In genomic region chr5:43353668-43354067, GRCh38 we compare ENCODE assay signal across 16 cellular contexts. TPM values are rescaled to one million over a fixed set of nuclear protein-coding genes. Genes with fewer than 3 reads are reported as not detected.
A peak's percentile ranks its signal among the peaks of the same experiment; 100 is the strongest.
DNase-seq lines count a peak whose midpoint lies in the region; ATAC-seq, FAIRE-seq and TF ChIP-seq lines count a peak whose summit lies in the region.
"Had no signal": no experiment of that assay in that cellular context is flagged by ENCODE, and none has a peak within 500 bp of the region (broad histone marks: within the 10 kb centered on the region; RNA-seq: fewer than 3 reads in every experiment).

No MANE protein-coding gene starts in this region.

- no peak overlapping the region for H2BK120ac ChIP-seq in H9 (ENCODE audit: low read depth, low read length, poor library complexity, severe bottlenecking)

- H3K56ac ChIP-seq in H9 (ENCODE audit: insufficient read length, low read depth, low read length): no peak overlapping the region

- H3K36me3 Mint-ChIP-seq in H9 (ENCODE audit: insufficient read depth in 1 of 3, low read depth in 3 of 3): no peaks in the 10 kb centered on the region
- no peaks in the 10 kb centered on the region for H3K36me3 Mint-ChIP-seq in stimulated activated memory B cell treated with anti-CD40 and anti-IgM and Interleukin-4, amounts not matched to agents 10 μg/mL and 1 μg/mL and 100 μg/mL, for 72 hours
- H3K36me3 Mint-ChIP-seq: CD8-positive, alpha-beta T cell had no signal

- H3K9me3 Mint-ChIP-seq in H9: peaks cover 0 to 2% of the 10 kb centered on the region in 2 experiments; a peak in 3 of 5 replicates
- H3K9me3 Mint-ChIP-seq in stimulated activated memory B cell treated with anti-CD40 and anti-IgM and Interleukin-4, amounts not matched to agents 10 μg/mL and 1 μg/mL and 100 μg/mL, for 72 hours: no peaks in the 10 kb centered on the region
- H3K9me3 Mint-ChIP-seq: CD8-positive, alpha-beta T cell had no signal

- H3K4me2 ChIP-seq in H9 (ENCODE audit: insufficient read depth, insufficient read length, low read length): no peak overlapping the region
- H3K4me2 ChIP-seq: BLaER1 treated with 17β-estradiol and CSF1 and Interleukin-3, amounts not matched to agents 10 nM and 100 nM had no signal

- ATAC-seq in stimulated activated memory B cell treated with anti-CD40 and anti-IgM and Interleukin-4, amounts not matched to agents 10 μg/mL and 1 μg/mL and 100 μg/mL, for 72 hours: peak; percentile 12
- ATAC-seq: CD8-positive, alpha-beta T cell had no signal

- H3K4ac ChIP-seq in H9 (ENCODE audit: low read depth, low read length): no peak overlapping the region

- H3K27me3 Mint-ChIP-seq in H9 (ENCODE audit: low read depth): peaks cover 5% of the 10 kb centered on the region; the same call in 1 of the 2 replicates
- peaks cover 7% of the 10 kb centered on the region for H3K27me3 Mint-ChIP-seq in stimulated activated memory B cell treated with anti-CD40 and anti-IgM and Interleukin-4, amounts not matched to agents 10 μg/mL and 1 μg/mL and 100 μg/mL, for 72 hours
- H3K27me3 Mint-ChIP-seq: B cell had no signal

- no peak overlapping the region for H2BK12ac ChIP-seq in H9 (ENCODE audit: insufficient read length, low read depth, low read length)

- no peak overlapping the region for H3K14ac ChIP-seq in H9 (ENCODE audit: insufficient read depth, low read length)

- no peak overlapping the region for H2BK15ac ChIP-seq in H9 (ENCODE audit: low read depth, low read length)

- H3K4me3 ChIP-seq in bronchial epithelial cell (ENCODE audit: low read depth, low read length): no peak overlapping the region
- no peak overlapping the region for H3K4me3 ChIP-seq in esophagus (ENCODE audit: low read depth in 1 of 2, low read length in 2 of 2)
- H3K4me3 ChIP-seq: BLaER1 treated with 17β-estradiol and CSF1 and Interleukin-3, amounts not matched to agents 10 nM and 100 nM; HAP-1 had no signal

- H3K27me3 ChIP-seq in H9 (ENCODE audit: insufficient read depth, low read length) (no peaks in the 10 kb centered on the region), bronchial epithelial cell (ENCODE audit: control insufficient read depth, insufficient read depth, low read length) (no peaks in the 10 kb centered on the region), esophagus (ENCODE audit: control insufficient read depth in 1 of 2, insufficient read depth in 2 of 2, low read length in 2 of 2) (no peaks in the 10 kb centered on the region)
- H3K27me3 ChIP-seq: BLaER1 treated with 17β-estradiol and CSF1 and Interleukin-3, amounts not matched to agents 10 nM and 100 nM had no signal

- H3K79me2 ChIP-seq in H9 (ENCODE audit: insufficient read depth, low read length): no peaks in the 10 kb centered on the region

- no peak overlapping the region for H4K8ac ChIP-seq in H9 (replicated peaks; ENCODE audit: insufficient read length, low read depth, low read length)

- H2AFZ ChIP-seq in H9 (ENCODE audit: low read length): no peak overlapping the region

- no peaks in the 10 kb centered on the region for H4K20me1 ChIP-seq in H9 (ENCODE audit: control insufficient read depth, insufficient read depth, insufficient read length)
- H4K20me1 ChIP-seq: BLaER1 treated with 17β-estradiol and CSF1 and Interleukin-3, amounts not matched to agents 10 nM and 100 nM had no signal

- H3K18ac ChIP-seq in H9 (ENCODE audit: insufficient read length, low read depth, low read length): no peak overlapping the region

- WGBS in H9 (ENCODE audit: extremely low coverage, insufficient read length, low lambda C conversion rate): no CpG with 5 or more reads among the region's 1 CpG
- 79 to 91% methylated on average over 1 of the region's 1 CpG for WGBS in esophagus, 2 donors

- no peak overlapping the region for H3K27ac ChIP-seq in H9 (ENCODE audit: insufficient read length, low read depth, low read length)
- peak overlapping the region; percentile 12 to 34 for H3K27ac ChIP-seq in esophagus (ENCODE audit: low read depth in 2 of 2, low read length in 1 of 2)
- H3K27ac ChIP-seq: BLaER1 treated with 17β-estradiol and CSF1 and Interleukin-3, amounts not matched to agents 10 nM and 100 nM had no signal

- H3K36me3 ChIP-seq in bronchial epithelial cell (ENCODE audit: control insufficient read depth, insufficient read depth, low read length): no peaks in the 10 kb centered on the region
- H3K36me3 ChIP-seq in esophagus (ENCODE audit: control insufficient read depth in 2 of 2, insufficient read depth in 2 of 2, low read length in 1 of 2): no peaks in the 10 kb centered on the region
- H3K36me3 ChIP-seq: BLaER1 treated with 17β-estradiol and CSF1 and Interleukin-3, amounts not matched to agents 10 nM and 100 nM; HAP-1 had no signal

- H4K91ac ChIP-seq in H9 (ENCODE audit: insufficient read length, low read depth, low read length): no peak overlapping the region

- no peak overlapping the region for H3T11ph ChIP-seq in H9 (ENCODE audit: low read length)

- peak overlapping the region; percentile 42 for H4K5ac ChIP-seq in H9 (ENCODE audit: insufficient read length, low read depth, low read length)

- H3K79me1 ChIP-seq in H9 (ENCODE audit: insufficient read depth, low read depth, low read length, poor library complexity, severe bottlenecking): no peaks in the 10 kb centered on the region

- no peaks in the 10 kb centered on the region for H3K9me3 ChIP-seq in H9 (ENCODE audit: control insufficient read depth, low read depth, low read length)
- H3K9me3 ChIP-seq in esophagus (ENCODE audit: control insufficient read depth in 2 of 2, insufficient read depth in 1 of 2, low read depth in 1 of 2, low read length in 1 of 2): no peaks in the 10 kb centered on the region
- H3K9me3 ChIP-seq: HAP-1 had no signal

- no peaks in the 10 kb centered on the region for H3K23me2 ChIP-seq in H9 (ENCODE audit: insufficient read length, low read depth, low read length, poor library complexity, severe bottlenecking)

- H3K4me1 Mint-ChIP-seq in H9: no peaks in the 10 kb centered on the region
- H3K4me1 Mint-ChIP-seq in stimulated activated memory B cell treated with anti-CD40 and anti-IgM and Interleukin-4, amounts not matched to agents 10 μg/mL and 1 μg/mL and 100 μg/mL, for 72 hours: no peaks in the 10 kb centered on the region
- H3K4me1 Mint-ChIP-seq: B cell had no signal

- DNase-seq in H9: no peak
- peak; percentile 38 for DNase-seq in bronchial epithelial cell (ENCODE audit: low read depth)
- no peak for DNase-seq in NCI-H146 (lab: John Stamatoyannopoulos, UW)
- DNase-seq in islet precursor cell: no peak
- DNase-seq in T-helper 1 cell: no peak
- DNase-seq: 8988T; Calu3; CD8-positive, alpha-beta T cell; DMS79 treated with DMSO at 0.1 percent for 48 hours; GF-D8; GOT3 had no signal

- no peak overlapping the region for H3K23ac ChIP-seq in H9 (ENCODE audit: insufficient read length, low read depth, low read length)

- no peaks in the 10 kb centered on the region for H3K4me1 ChIP-seq in H9 (ENCODE audit: insufficient read depth, low read length)
- peaks cover 0 to 3% of the 10 kb centered on the region in 2 donors for H3K4me1 ChIP-seq in esophagus (ENCODE audit: control insufficient read depth in 2 of 2, insufficient read depth in 2 of 2, low read length in 1 of 2)
- H3K4me1 ChIP-seq: BLaER1 treated with 17β-estradiol and CSF1 and Interleukin-3, amounts not matched to agents 10 nM and 100 nM; HAP-1 had no signal

- H2BK20ac ChIP-seq in H9 (ENCODE audit: low read depth, low read length, poor library complexity, severe bottlenecking): no peak overlapping the region

- TF ChIP-seq CTCF in H9 (conservative IDR thresholded peaks at IDR 0.05) (no peak), bronchial epithelial cell (IDR thresholded peaks at IDR 0.05; ENCODE audit: insufficient read depth, low read length, severe bottlenecking) (no peak)

- peak; percentile 70 for FAIRE-seq in bronchial epithelial cell (lab: Jason Lieb, UNC)

- H3K27ac Mint-ChIP-seq in H9: no peak overlapping the region; a peak in 1 of 7 replicates
- H3K27ac Mint-ChIP-seq in stimulated activated memory B cell treated with anti-CD40 and anti-IgM and Interleukin-4, amounts not matched to agents 10 μg/mL and 1 μg/mL and 100 μg/mL, for 72 hours: no peak overlapping the region
- H3K27ac Mint-ChIP-seq: B cell; CD8-positive, alpha-beta T cell had no signal

- H2BK5ac ChIP-seq in H9 (ENCODE audit: insufficient read length, low read length): no peak overlapping the region

- H2AK5ac ChIP-seq in H9 (ENCODE audit: insufficient read length, low read length): no peak overlapping the region

- H3K4me3 Mint-ChIP-seq in H9: no peak overlapping the region
- H3K4me3 Mint-ChIP-seq in stimulated activated memory B cell treated with anti-CD40 and anti-IgM and Interleukin-4, amounts not matched to agents 10 μg/mL and 1 μg/mL and 100 μg/mL, for 72 hours: no peak overlapping the region
- H3K4me3 Mint-ChIP-seq: B cell; CD8-positive, alpha-beta T cell had no signal

- no peak overlapping the region for H3K9ac ChIP-seq in H9 (ENCODE audit: extremely low read depth, insufficient read length, low read length)
- H3K9ac ChIP-seq: BLaER1 treated with 17β-estradiol and CSF1 and Interleukin-3, amounts not matched to agents 10 nM and 100 nM had no signal

RNA-seq across cellular contexts. Expression of gene HMGCS1, which starts 40.5 kb away (rescaled TPM):
- 144 and 147 TPM in 2 replicates for total RNA-seq in H9 (2021)
- 48.3 and 55.5 TPM in 2 replicates for total RNA-seq in bronchial epithelial cell
- polyA plus RNA-seq in esophagus: 100 to 1,000 TPM in 1 of 2 donors, 10 to 100 TPM in 1; 98.8 to 128 TPM

RNA-seq across cellular contexts. Expression of gene CCL28, which starts 58.5 kb away (rescaled TPM):
- total RNA-seq in H9 (2021): not detected in 2 replicates
- total RNA-seq in bronchial epithelial cell: 1.0 and 1.6 TPM in 2 replicates
- polyA plus RNA-seq in esophagus: 1 to 10 TPM; 2.2 to 3.9 TPM
